ENCODE assay signal across 14 cellular contexts in the genomic region with DNA sequence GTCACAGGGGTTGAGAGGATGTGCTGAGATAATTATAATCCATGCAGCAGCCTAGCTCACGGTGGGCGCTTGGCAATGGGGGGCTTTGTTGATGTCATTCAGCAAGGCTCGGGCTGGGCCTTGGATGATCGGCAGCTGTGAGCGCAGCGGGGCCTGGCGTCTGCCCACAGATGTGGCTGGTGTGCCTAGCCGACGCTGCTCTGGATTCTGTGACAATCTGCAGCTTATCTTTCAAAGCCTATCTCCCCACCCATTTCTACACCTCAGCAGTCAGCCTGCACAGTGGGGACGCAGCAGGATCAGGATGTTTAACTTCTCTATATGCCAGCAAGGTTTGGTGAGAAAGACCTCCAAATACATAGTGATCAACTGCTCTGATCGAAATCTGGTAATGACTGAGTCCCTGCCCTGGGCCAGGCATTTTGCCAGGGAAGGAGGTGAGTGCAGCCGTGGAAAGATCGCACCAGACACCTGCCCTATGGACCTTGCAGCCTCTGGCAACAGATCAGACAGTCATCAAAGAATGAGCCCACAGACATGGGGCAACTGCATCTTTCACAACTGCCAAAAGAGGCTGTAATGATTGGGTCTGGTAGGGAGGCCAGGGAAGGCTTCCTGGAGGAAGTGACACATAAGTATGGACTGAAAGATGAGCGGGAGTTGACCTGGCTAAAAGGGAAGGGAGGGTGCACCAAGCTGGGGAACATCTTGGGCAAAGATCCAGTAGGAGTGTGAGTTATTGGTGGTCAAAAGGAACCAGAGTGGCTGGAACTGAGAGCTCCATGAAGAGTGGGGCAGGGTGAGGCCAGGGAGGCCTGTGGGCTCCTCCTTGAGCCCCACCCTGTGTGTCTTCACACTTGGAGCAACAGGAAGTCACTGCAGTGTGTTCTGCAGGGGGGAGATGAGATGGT. TPM values are rescaled to one million over a fixed set of nuclear protein-coding genes. Genes with fewer than 3 reads are reported as not detected.
DNase-seq lines count a peak whose midpoint lies in the region; TF ChIP-seq lines count a peak whose summit lies in the region.
"Had no signal": no experiment of that assay in that cellular context is flagged by ENCODE, and none has a peak within 500 bp of the region (broad histone marks: within the 10 kb centered on the region; RNA-seq: fewer than 3 reads in every experiment).

No MANE protein-coding gene starts in this region.

- TF ChIP-seq CTCF in choroid plexus epithelial cell (conservative IDR thresholded peaks at IDR 0.05; ENCODE audit: low read depth, low read length) (no peak), uterus (IDR thresholded peaks at IDR 0.05) (no peak)

- H3K27me3 ChIP-seq in uterus: no peaks in the 10 kb centered on the region

- H3K4me3 ChIP-seq in choroid plexus epithelial cell (ENCODE audit: low read depth, low read length): no peak overlapping the region
- no peak overlapping the region for H3K4me3 ChIP-seq in uterus
- H3K4me3 ChIP-seq: lower lobe of right lung had no signal

- H3K4me1 ChIP-seq in uterus: no peaks in the 10 kb centered on the region

- intact Hi-C loops in uterus (cut with DNase I; ENCODE audit: low total_unique reads): no loop called here
- intact Hi-C loops in head of caudate nucleus (cut with DNase I): no loop called here

- no peak for TF ChIP-seq POLR2A in uterus (IDR thresholded peaks at IDR 0.05)

- DNase-seq in GM04503 (ENCODE audit: low read depth) (peak; percentile 20), NCI-H226 (peak; percentile 96), choroid plexus epithelial cell (ENCODE audit: low read depth) (peak; percentile 62), non-pigmented ciliary epithelial cell (ENCODE audit: low read depth) (peak; percentile 58), uterus (no peak), head of caudate nucleus (no peak), putamen (ENCODE audit: low spot score) (no peak)
- no peak for DNase-seq in stimulated activated CD4-positive, alpha-beta T cell treated with anti-CD3 and anti-CD28 coated beads, Interleukin-4, amount 100 ng/mL, for 4 hours
- DNase-seq: effector memory CD4-positive, alpha-beta T cell; GDM1; lower lobe of right lung; NCI-H2029; stimulated activated CD4-positive, alpha-beta T cell treated with anti-CD3 and anti-CD28 coated beads, Interleukin-2, amount 100 ng/mL, for 24 hours; T-helper 1 cell had no signal

- H3K36me3 ChIP-seq in uterus: no peaks in the 10 kb centered on the region
- H3K36me3 ChIP-seq: lower lobe of right lung had no signal

- H3K9me3 ChIP-seq in uterus: no peaks in the 10 kb centered on the region
- H3K9me3 ChIP-seq: lower lobe of right lung had no signal

- H3K27ac ChIP-seq in uterus: no peak overlapping the region
- H3K27ac ChIP-seq: lower lobe of right lung had no signal

RNA-seq across cellular contexts. Expression of a gene that starts 35.3 kb away (rescaled TPM):
- 10 to 100 TPM in 1 of 4 donors, 1 to 10 TPM in 2, under 1 TPM in 1; under 0.01 to 49.6 (median 2.2) TPM for total RNA-seq in uterus

Comparison
In these comparisons a context has a peak if more than half of its experiments do, and no peak if none do; other contexts are left out.
1. DNase-seq: peak in GM04503 (single experiment), NCI-H226 (single experiment), choroid plexus epithelial cell (single experiment) and non-pigmented ciliary epithelial cell (single experiment); none in uterus (0 of 2), head of caudate nucleus (0 of 42), stimulated activated CD4-positive, alpha-beta T cell treated with anti-CD3 and anti-CD28 coated beads, Interleukin-4, amount 100 ng/mL, for 4 hours (0 of 2) and putamen (single experiment).